ENCODE assay signal across 9 cellular contexts in the genomic region with DNA sequence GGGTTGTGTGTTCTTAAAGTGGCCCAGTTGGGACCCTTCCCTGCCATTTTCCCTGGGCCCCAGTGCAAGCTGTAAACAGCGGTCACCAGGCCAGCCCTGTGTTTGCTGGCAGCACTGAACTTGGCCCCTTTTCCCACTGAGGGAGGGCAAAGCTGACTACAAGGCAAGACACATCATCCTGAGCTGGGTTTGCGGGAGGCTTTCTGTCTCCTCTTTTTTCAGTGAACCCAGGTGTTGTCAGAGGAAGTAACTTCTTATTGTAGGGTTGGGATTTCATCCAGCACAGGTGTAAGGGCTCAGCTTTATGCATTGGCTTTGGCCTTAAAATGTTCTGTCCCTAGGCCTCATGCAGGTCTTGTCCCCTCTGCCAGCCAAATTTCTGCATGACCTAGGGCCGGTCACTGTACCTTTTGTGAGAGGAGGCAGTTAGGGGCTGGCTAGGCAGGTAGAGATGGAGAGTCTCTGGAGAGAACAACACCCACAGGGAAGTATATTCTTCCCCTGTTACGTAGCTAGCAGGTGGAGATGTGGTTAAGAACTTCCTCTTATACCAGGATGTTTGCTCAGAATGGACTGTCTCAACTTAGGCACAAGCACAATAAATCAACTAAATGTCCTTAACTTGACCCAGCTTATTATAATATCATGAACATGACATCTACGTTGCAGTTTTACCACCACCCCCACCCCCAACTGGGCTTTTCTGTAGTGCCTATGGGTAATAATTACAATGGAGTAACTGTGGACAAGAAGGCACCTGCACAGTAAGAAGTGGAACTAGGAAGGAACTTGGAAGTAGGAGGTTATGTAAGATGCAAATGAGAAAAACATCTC.
DNase-seq lines count a peak whose midpoint lies in the region; ATAC-seq, FAIRE-seq and TF ChIP-seq lines count a peak whose summit lies in the region.
"Had no signal": no experiment of that assay in that cellular context is flagged by ENCODE, and none has a peak within 500 bp of the region (broad histone marks: within the 10 kb centered on the region; RNA-seq: fewer than 3 reads in every experiment).

No MANE protein-coding gene starts in this region.

- no peak for TF ChIP-seq RAD21 in liver (IDR thresholded peaks at IDR 0.05)
- TF ChIP-seq RAD21 in HepG2 (CRISPR knock-in tag; IDR thresholded peaks at IDR 0.05), result no peak

- FAIRE-seq in HepG2 (lab: Jason Lieb, UNC), result no peak

- H2AFZ ChIP-seq in HepG2 (ENCODE audit: low read length) (no peak overlapping the region), SU-DHL-6 (ENCODE audit: low read depth, low read length, severe bottlenecking) (no peak overlapping the region)

- no peaks in the 10 kb centered on the region for H3K36me3 ChIP-seq in liver (ENCODE audit: control insufficient read depth in 4 of 4, insufficient read depth in 3 of 4, low read depth in 1 of 4, low read length in 3 of 4)
- H3K36me3 ChIP-seq in HepG2 (replicated peaks in 1 of 2; ENCODE audit: control insufficient read depth in 1 of 2, insufficient read depth in 2 of 2, low read length in 2 of 2), result no peaks in the 10 kb centered on the region
- peaks cover 28% of the 10 kb centered on the region for H3K36me3 ChIP-seq in SU-DHL-6 (ENCODE audit: low read length)
- H3K36me3 ChIP-seq in upper lobe of right lung, result no peaks in the 10 kb centered on the region

- H3K9me2 ChIP-seq in SU-DHL-6 (replicated peaks; ENCODE audit: insufficient read depth, low read length), result no peaks in the 10 kb centered on the region

- intact Hi-C loops in HepG2 (cut with micrococcal nuclease; ENCODE audit: unreplicated experiment) (no loop called here), upper lobe of right lung (cut with DNase I) (no loop called here)

- H3K9me3 ChIP-seq in liver (ENCODE audit: control insufficient read depth in 4 of 4, low read length in 3 of 4) (no peaks in the 10 kb centered on the region), HepG2 (ENCODE audit: low read length) (no peaks in the 10 kb centered on the region), SU-DHL-6 (ENCODE audit: insufficient read depth, low read length) (no peaks in the 10 kb centered on the region; the same call in 1 of the 2 replicates), upper lobe of right lung (no peaks in the 10 kb centered on the region)

- H3K4me1 ChIP-seq in liver (ENCODE audit: control insufficient read depth in 4 of 4, insufficient read depth in 4 of 4, low read length in 3 of 4) (peaks cover 0 to 5% (median 0%) of the 10 kb centered on the region in 4 donors), HepG2 (ENCODE audit: insufficient read depth, low read length) (no peaks in the 10 kb centered on the region), upper lobe of right lung (no peaks in the 10 kb centered on the region)

- no peak for DNase-seq in HepG2 (ENCODE audit: low spot score)
- no peak for DNase-seq in upper lobe of right lung
- DNase-seq in NCI-H187 treated with DMSO at 0.1 percent for 48 hours (lab: John Stamatoyannopoulos, UW), result no peak
- no peak for DNase-seq in cerebellar cortex (ENCODE audit: low spot score)
- no peak for DNase-seq in stimulated activated CD4-positive, alpha-beta T cell treated with anti-CD3 and anti-CD28 coated beads, Interleukin-2, amount 100 ng/mL, for 48 hours

- TF ChIP-seq POLR2A in HepG2 (IDR thresholded peaks at IDR 0.05; ENCODE audit: insufficient read depth in 1 of 2, low read depth in 2 of 2, low read length in 2 of 2), result no peak

- POLR2A ChIA-PET in HepG2 (lab: Yijun Ruan, JAX), result no interaction called here

- WGBS in liver, result 76% methylated on average over 5 of the region's 5 CpGs
- WGBS in HepG2 (ENCODE audit: low lambda C conversion rate), result 2% methylated on average over 5 of the region's 5 CpGs

- no peaks in the 10 kb centered on the region for H4K20me1 ChIP-seq in HepG2 (ENCODE audit: insufficient read depth, low read length)
- H4K20me1 ChIP-seq in SU-DHL-6 (ENCODE audit: low read depth, low read length), result no peaks in the 10 kb centered on the region

- no TSS peak for BruUV-seq in HepG2 (replicated peaks; lab: Mats Ljungman, UMichigan)

- ATAC-seq in HepG2 (no peak), HG03103 (IDR thresholded peaks at IDR 0.05; ENCODE audit: low read depth, unreplicated experiment) (peak; percentile 95), upper lobe of right lung (peak; percentile 87)

- H3K27me3 ChIP-seq in liver (ENCODE audit: control insufficient read depth in 4 of 4, insufficient read depth in 4 of 4, low read length in 3 of 4) (no peaks in the 10 kb centered on the region), HepG2 (ENCODE audit: control insufficient read depth in 1 of 2, insufficient read depth in 2 of 2, low read length in 2 of 2) (peaks cover 0 to 3% of the 10 kb centered on the region in 2 experiments; a peak in 1 of 5 replicates), SU-DHL-6 (ENCODE audit: low read length) (no peaks in the 10 kb centered on the region), upper lobe of right lung (no peaks in the 10 kb centered on the region)

- H3K9ac ChIP-seq in liver (ENCODE audit: low read depth in 1 of 2, low read length in 2 of 2) (no peak overlapping the region), HepG2 (ENCODE audit: insufficient read depth, low read depth, low read length) (no peak overlapping the region), SU-DHL-6 (ENCODE audit: low read length) (peak overlapping the region; percentile 71)

- H3K27ac ChIP-seq in liver (ENCODE audit: low read depth in 1 of 2, low read length in 2 of 2), result peak overlapping the region; percentile 14 to 26
- H3K27ac ChIP-seq in HepG2 (ENCODE audit: extremely low read length, insufficient read depth, low read length), result no peak overlapping the region
- peak overlapping the region; percentile 99 for H3K27ac ChIP-seq in SU-DHL-6 (ENCODE audit: low read depth, low read length)
- no peak overlapping the region for H3K27ac ChIP-seq in upper lobe of right lung
- H3K27ac ChIP-seq: SK-N-MC had no signal

- H3K79me2 ChIP-seq in HepG2 (ENCODE audit: insufficient read depth, low read length), result no peaks in the 10 kb centered on the region
- H3K79me2 ChIP-seq in SU-DHL-6 (ENCODE audit: insufficient read depth, low read length), result peaks cover 25% of the 10 kb centered on the region

- TF ChIP-seq CTCF in liver (IDR thresholded peaks at IDR 0.05; ENCODE audit: low read depth, low read length, missing input control) (no peak), HepG2 (CRISPR knock-in tag; IDR thresholded peaks at IDR 0.05) (no peak), SU-DHL-6 (IDR thresholded peaks at IDR 0.05; ENCODE audit: insufficient read depth, low read length, poor library complexity, severe bottlenecking) (no peak), upper lobe of right lung (IDR thresholded peaks at IDR 0.05) (no peak)

- no peak for TF ChIP-seq EP300 in HepG2 (IDR thresholded peaks at IDR 0.05; ENCODE audit: low read depth in 2 of 2, low read length in 2 of 2)
- TF ChIP-seq EP300 in HepG2 (CRISPR knock-in tag; IDR thresholded peaks at IDR 0.05; ENCODE audit: borderline replicate concordance), result no peak

- CTCF ChIA-PET in HepG2 (lab: Yijun Ruan, JAX; ENCODE audit: low intra/inter-chr PET ratio, low total read pairs), result no interaction called here

- H3F3A ChIP-seq in SU-DHL-6 (ENCODE audit: insufficient read depth), result peaks cover 52% of the 10 kb centered on the region

- in situ Hi-C loops in HepG2 (cut with HindIII; ENCODE audit: extremely low pct_ligation_motif_present, low pct_unique_long_range_greater_than_20kb), result no loop called here

- H3K4me2 ChIP-seq in HepG2 (ENCODE audit: low read depth, low read length) (no peak overlapping the region), SU-DHL-6 (ENCODE audit: low read depth, low read length, poor library complexity, severe bottlenecking) (peak overlapping the region; percentile 69)

- H3K4me3 ChIP-seq in liver (ENCODE audit: low read depth in 1 of 3, low read length in 3 of 3), result no peak overlapping the region
- no peak overlapping the region for H3K4me3 ChIP-seq in HepG2 (replicated peaks in 1 of 3; ENCODE audit: insufficient read depth in 1 of 3, low read depth in 2 of 3, low read length in 3 of 3)
- H3K4me3 ChIP-seq in SU-DHL-6 (ENCODE audit: insufficient read depth, low read length, poor library complexity, severe bottlenecking), result peak overlapping the region; percentile 25
- H3K4me3 ChIP-seq in upper lobe of right lung, result no peak overlapping the region
- H3K4me3 ChIP-seq: SK-N-MC had no signal

TF ChIP-seq in liver, 16 proteins besides CTCF, POLR2A, EP300 and RAD21 (continues in another document):
- TF ChIP-seq HNF4A (conservative IDR thresholded peaks at IDR 0.05) (no peak), NR2F2 (IDR thresholded peaks at IDR 0.05) (no peak), YY1 (IDR thresholded peaks at IDR 0.05) (no peak), RXRA (IDR thresholded peaks at IDR 0.05) (no peak)
- TF ChIP-seq, protein P1, sequence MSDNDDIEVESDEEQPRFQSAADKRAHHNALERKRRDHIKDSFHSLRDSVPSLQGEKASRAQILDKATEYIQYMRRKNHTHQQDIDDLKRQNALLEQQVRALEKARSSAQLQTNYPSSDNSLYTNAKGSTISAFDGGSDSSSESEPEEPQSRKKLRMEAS (IDR thresholded peaks at IDR 0.05), result no peak

TF ChIP-seq in HepG2, 621 proteins besides CTCF, POLR2A, EP300 and RAD21:
- TF ChIP-seq ZFP36L2 (CRISPR knock-in tag; IDR thresholded peaks at IDR 0.05) (no peak), CBX5 (CRISPR knock-in tag; IDR thresholded peaks at IDR 0.05; ENCODE audit: borderline replicate concordance) (no peak), FOXO1 (CRISPR knock-in tag; IDR thresholded peaks at IDR 0.05) (no peak), RBM39 (IDR thresholded peaks at IDR 0.05; ENCODE audit: low read depth, low read length, poor library complexity, severe bottlenecking) (no peak)
TF ChIP-seq in HepG2: peak in this region for 0.

Comparison
In these comparisons a context has a peak if more than half of its experiments do, and no peak if none do; other contexts are left out.
1. H3K27ac ChIP-seq: peak in liver (2 of 2) and SU-DHL-6 (single experiment); none in HepG2 (single experiment) and upper lobe of right lung (single experiment).